ENCODE assay signal across 22 cellular contexts in genomic region chr1:23817633-23818032, GRCh38. TPM values are rescaled to one million over a fixed set of nuclear protein-coding genes. Genes with fewer than 3 reads are reported as not detected.
DNase-seq lines count a peak whose midpoint lies in the region; ATAC-seq, FAIRE-seq and TF ChIP-seq lines count a peak whose summit lies in the region.
"Had no signal": no experiment of that assay in that cellular context is flagged by ENCODE, and none has a peak within 500 bp of the region (broad histone marks: within the 10 kb centered on the region; RNA-seq: fewer than 3 reads in every experiment).

No MANE protein-coding gene starts in this region.

- TF ChIP-seq CTCF in HL-60 (IDR thresholded peaks at IDR 0.05; ENCODE audit: insufficient read depth, low read length) (no peak), GM12878 (IDR thresholded peaks at IDR 0.05 in 2 of 3, conservative IDR thresholded peaks at IDR 0.05 in 1 of 3; ENCODE audit: control insufficient read depth in 2 of 3, extremely low read depth in 1 of 3, insufficient read depth in 1 of 3, low read depth in 3 of 3, low read length in 3 of 3) (no peak), Caco-2 (IDR thresholded peaks at IDR 0.05; ENCODE audit: insufficient read depth in 1 of 2, low read depth in 1 of 2, low read length in 1 of 2, severe bottlenecking in 1 of 2, unreplicated experiment in 1 of 2) (no peak), omental fat pad (IDR thresholded peaks at IDR 0.05) (no peak)

- no peaks in the 10 kb centered on the region for H4K20me1 ChIP-seq in GM12878 (ENCODE audit: control insufficient read depth, insufficient read depth)

- no peaks in the 10 kb centered on the region for H3K27me3 ChIP-seq in HL-60 (ENCODE audit: insufficient read depth, poor library complexity, severe bottlenecking)
- no peaks in the 10 kb centered on the region for H3K27me3 ChIP-seq in GM12878 (replicated peaks in 1 of 2; ENCODE audit: control insufficient read depth in 2 of 2, insufficient read depth in 2 of 2, low read length in 1 of 2)
- H3K27me3 ChIP-seq in Caco-2 (replicated peaks; ENCODE audit: control insufficient read depth, insufficient read depth, low read length): no peaks in the 10 kb centered on the region
- no peaks in the 10 kb centered on the region for H3K27me3 ChIP-seq in HAP-1 (ENCODE audit: low read depth)
- H3K27me3 ChIP-seq: BE2C had no signal

- no peak for FAIRE-seq in GM12878 (lab: Jason Lieb, UNC)
- FAIRE-seq: A204.1, D721Med, G401.6, GM12892, HepG2 had no signal

- H3K36me3 Mint-ChIP-seq in Caco-2 (ENCODE audit: insufficient read depth, unreplicated experiment): no peaks in the 10 kb centered on the region

- 34% methylated on average over 3 of the region's 3 CpGs for WGBS in GM12878 (ENCODE audit: insufficient coverage, insufficient replicate concordance, low lambda C conversion rate, missing lambda C conversion rate)

- no peak for TF ChIP-seq RAD21 in GM12878 (IDR thresholded peaks at IDR 0.05; ENCODE audit: insufficient read depth, low read depth, low read length)

- no peak for TF ChIP-seq EP300 in GM12878 (IDR thresholded peaks at IDR 0.05; ENCODE audit: borderline replicate concordance in 1 of 2, control insufficient read depth in 1 of 2, low read depth in 2 of 2, low read length in 2 of 2)

- H3K36me3 ChIP-seq in GM12878 (ENCODE audit: control insufficient read depth in 2 of 2, insufficient read depth in 2 of 2, low read length in 1 of 2): peaks cover 0 to 11% of the 10 kb centered on the region in 2 experiments; a peak in 1 of 4 replicates
- no peaks in the 10 kb centered on the region; the same call in 1 of the 2 replicates for H3K36me3 ChIP-seq in Caco-2 (ENCODE audit: control insufficient read depth, insufficient read depth, low read length)
- peaks cover 27% of the 10 kb centered on the region for H3K36me3 ChIP-seq in HAP-1 (replicated peaks)
- H3K36me3 ChIP-seq: BE2C had no signal

- peaks cover 8% of the 10 kb centered on the region for H3K4me1 ChIP-seq in GM12878 (ENCODE audit: control insufficient read depth, insufficient read depth, low read length)
- no peaks in the 10 kb centered on the region for H3K4me1 ChIP-seq in Caco-2
- no peaks in the 10 kb centered on the region for H3K4me1 ChIP-seq in HAP-1
- H3K4me1 ChIP-seq: BE2C had no signal

- H3K79me2 ChIP-seq in GM12878 (ENCODE audit: control insufficient read depth, insufficient read depth, low read length): no peaks in the 10 kb centered on the region

- in situ Hi-C loops in GM12878 (cut with MboI) (no loop called here), HAP-1 (cut with MboI; ENCODE audit: low sequenced_read_pairs) (no loop called here)

- intact Hi-C loops in GM12878 (cut with micrococcal nuclease; ENCODE audit: unreplicated experiment) (loop anchor here (10.0 kb wide), 1 partner anchor 207 kb away; no protein-coding TSS in a partner anchor), Caco-2 (cut with micrococcal nuclease; ENCODE audit: unreplicated experiment) (no loop called here)

- POLR2A ChIA-PET in GM12878 (lab: Charles Lee) (interaction anchor here (1.1 to 1.9 kb wide), 2 partner anchors 52 to 92 kb away, joined by 4 to 5 read pairs; no protein-coding TSS in a partner anchor), Caco-2 (lab: Charles Lee) (interaction anchor here (0.5 kb wide), 1 partner anchor 16 kb away, joined by 3 read pairs; no protein-coding TSS in a partner anchor)

- H3K4me3 Mint-ChIP-seq in Caco-2 (ENCODE audit: unreplicated experiment): no peak overlapping the region
- H3K4me3 Mint-ChIP-seq: CD8-positive, alpha-beta memory T cell; HFFc6; IgD-negative memory B cell had no signal

- DNase-seq in HL-60 (ENCODE audit: low read depth in 1 of 2, low spot score in 1 of 2) (no peak), GM12878 (ENCODE audit: low read depth, low spot score) (no peak), Caco-2 (no peak), omental fat pad (ENCODE audit: low spot score) (no peak), HAP-1 (ENCODE audit: low spot score in 2 of 2) (no peak)
- no peak for DNase-seq in activated effector memory CD4-positive, alpha-beta T cell treated with Interleukin-2 at 50 U/mL for 16 hours
- DNase-seq: ACHN; BE2C; C1 segment of cervical spinal cord; CD4-positive, CD25-positive, alpha-beta regulatory T cell; CD8-positive, alpha-beta memory T cell; COR-L47; GM23248; HFFc6 had no signal

- H3K9me3 Mint-ChIP-seq in Caco-2 (ENCODE audit: unreplicated experiment): no peaks in the 10 kb centered on the region
- H3K9me3 Mint-ChIP-seq: CD4-positive, CD25-positive, alpha-beta regulatory T cell; CD8-positive, alpha-beta memory T cell; HFFc6; IgD-negative memory B cell had no signal

- H2AFZ ChIP-seq in GM12878 (ENCODE audit: control insufficient read depth, low read depth, low read length): no peak overlapping the region
- H2AFZ ChIP-seq: GM23248 had no signal

- H3K4me3 ChIP-seq in HL-60 (replicated peaks; ENCODE audit: insufficient read depth, low read length): no peak overlapping the region
- no peak overlapping the region for H3K4me3 ChIP-seq in GM12878
- no peak overlapping the region for H3K4me3 ChIP-seq in Caco-2 (ENCODE audit: low read depth, low read length)
- no peak overlapping the region for H3K4me3 ChIP-seq in HAP-1
- H3K4me3 ChIP-seq: GM23248 had no signal

- H3K27ac ChIP-seq in HL-60 (replicated peaks) (peak overlapping the region; percentile 42), GM12878 (ENCODE audit: control insufficient read depth, insufficient read depth) (no peak overlapping the region)
- H3K27ac ChIP-seq: GM23248 had no signal

- no peak overlapping the region for H3K27ac Mint-ChIP-seq in Caco-2 (ENCODE audit: unreplicated experiment)
- H3K27ac Mint-ChIP-seq: CD4-positive, CD25-positive, alpha-beta regulatory T cell; HFFc6 had no signal

- no peak overlapping the region for H3K4me2 ChIP-seq in GM12878 (ENCODE audit: control insufficient read depth, insufficient read depth)

- H3K4me1 Mint-ChIP-seq in Caco-2 (ENCODE audit: low read depth, unreplicated experiment): no peaks in the 10 kb centered on the region

- no peak overlapping the region for H3K9ac ChIP-seq in GM12878 (ENCODE audit: control insufficient read depth, insufficient read depth, low read length)
- H3K9ac ChIP-seq: GM23248 had no signal

- SMC1A ChIA-PET in GM12878 (lab: Charles Lee; ENCODE audit: uncharacterized antibody, unreplicated experiment): interaction anchor here (3.5 kb wide), 1 partner anchor 99 kb away, joined by 12 read pairs; no protein-coding TSS in a partner anchor

- no peak for TF ChIP-seq POLR2A in GM12878 (IDR thresholded peaks at IDR 0.05; ENCODE audit: low read depth, low read length)

- RAD21 ChIA-PET in GM12878 (lab: Charles Lee; ENCODE audit: unreplicated experiment): interaction anchor here (1.8 kb wide), 1 partner anchor 11 kb away, joined by 5 read pairs; no protein-coding TSS in a partner anchor

- BruUV-seq in GM12878 (replicated peaks; lab: Mats Ljungman, UMichigan): no TSS peak
- BruUV-seq in Caco-2 (replicated peaks; lab: Mats Ljungman, UMichigan): no TSS peak

- CTCF ChIA-PET in GM12878 (lab: Yijun Ruan, JAX): interaction anchor here (0.5 to 8.3 kb wide), 7 partner anchors 6 to 99 kb away, joined by 3 to 74 read pairs (median 4); no protein-coding TSS in a partner anchor
- CTCF ChIA-PET in Caco-2 (lab: Charles Lee): interaction anchor here (0.7 kb wide), 1 partner anchor 382 kb away, joined by 4 read pairs; no protein-coding TSS in a partner anchor

- ATAC-seq in GM19025 (IDR thresholded peaks at IDR 0.05; ENCODE audit: low read depth, unreplicated experiment): peak; percentile 49
- ATAC-seq in GM12878: peak; percentile 77
- no peak for ATAC-seq in omental fat pad (ENCODE audit: low FRiP score)
- ATAC-seq: HCT116, HepG2 had no signal

- H3K9me3 ChIP-seq in GM12878 (replicated peaks; ENCODE audit: control insufficient read depth, insufficient read depth, low read length): no peaks in the 10 kb centered on the region
- no peaks in the 10 kb centered on the region for H3K9me3 ChIP-seq in Caco-2
- H3K9me3 ChIP-seq in HAP-1: no peaks in the 10 kb centered on the region
- H3K9me3 ChIP-seq: BE2C had no signal

- no peaks in the 10 kb centered on the region for H3K27me3 Mint-ChIP-seq in Caco-2 (ENCODE audit: insufficient read depth, unreplicated experiment)
- H3K27me3 Mint-ChIP-seq: CD4-positive, CD25-positive, alpha-beta regulatory T cell; CD8-positive, alpha-beta memory T cell; IgD-negative memory B cell had no signal

RNA-seq across cellular contexts. Expression of gene HMGCL, which starts 7.6 kb away (rescaled TPM):
- total RNA-seq in GM12878 (2013; cell fraction: nucleolus; rRNA removed): 49.0 and 49.4 TPM in 2 replicates
- total RNA-seq in GM12878 (2014; rRNA removed) (34.2 and 35.9 TPM in 2 replicates), GM12878 (2014; rRNA removed; fragmentation: Illumina TruSeq; extraction: Trizol) (29.4 and 34.0 TPM in 2 replicates), GM12878 (2021) (29.4 and 33.1 TPM in 2 replicates), Caco-2 (2022) (18.3 and 19.4 TPM in 2 replicates), omental fat pad (10 to 100 TPM; 19.2 to 47.1 (median 41.4) TPM)
- polyA plus RNA-seq in GM12878 (2011; ENCODE audit: low read depth): 32.9 TPM
- polyA plus RNA-seq in GM12878 (2011; rRNA removed) (30.6 and 35.5 TPM in 2 replicates), GM12878 (2014; fragmentation: Illumina TruSeq; extraction: Trizol) (28.0 and 34.2 TPM in 2 replicates), GM12878 (2014; fragmentation: Nextera tagmentation; extraction: Ambion mirVana) (100 to 1,000 TPM in 1 of 2 experiments, 10 to 100 TPM in 1; 75.9 to 127 TPM), GM12878 (2014; rRNA removed) (32.1 and 37.3 TPM in 2 replicates), GM12878 (2016; fragmentation: Nextera tagmentation; extraction: Ambion mirVana) (10 to 100 TPM; 40.1 to 40.5 TPM)
- 35.9 and 40.0 TPM in 2 replicates for polyA plus RNA-seq in GM12878 (2011; cell fraction: cytosol; rRNA removed)
- polyA plus RNA-seq in GM12878 (2011; cell fraction: nucleus; rRNA removed): 21.1 and 28.7 TPM in 2 replicates
- polyA plus RNA-seq in GM12878 (2012): 32.2 and 51.7 TPM in 2 replicates
- polyA minus RNA-seq in GM12878 (2011; rRNA and poly(A)+ RNA removed): 25.5 and 28.4 TPM in 2 replicates
- polyA minus RNA-seq in GM12878 (2011; cell fraction: cytosol; rRNA and poly(A)+ RNA removed): 6.3 and 8.2 TPM in 2 replicates
- polyA minus RNA-seq in GM12878 (2011; cell fraction: nucleus; rRNA and poly(A)+ RNA removed): 8.8 and 12.3 TPM in 2 replicates

RNA-seq across cellular contexts. Expression of gene GALE, which starts 17.1 kb away (rescaled TPM):
- 22.6 and 31.0 TPM in 2 replicates for total RNA-seq in GM12878 (2013; cell fraction: nucleolus; rRNA removed)
- total RNA-seq in GM12878 (2014; rRNA removed) (46.8 and 51.6 TPM in 2 replicates), GM12878 (2014; rRNA removed; fragmentation: Illumina TruSeq; extraction: Trizol) (24.2 and 27.6 TPM in 2 replicates), GM12878 (2021) (41.7 and 47.5 TPM in 2 replicates), Caco-2 (2022) (51.6 and 57.1 TPM in 2 replicates), omental fat pad (10 to 100 TPM; 15.6 to 19.4 (median 17.9) TPM)
- 11.5 TPM for polyA plus RNA-seq in GM12878 (2011; ENCODE audit: low read depth)
- polyA plus RNA-seq in GM12878 (2011; rRNA removed) (14.5 and 23.8 TPM in 2 replicates), GM12878 (2014; fragmentation: Illumina TruSeq; extraction: Trizol) (23.6 and 34.0 TPM in 2 replicates), GM12878 (2014; fragmentation: Nextera tagmentation; extraction: Ambion mirVana) (1 to 10 TPM; 4.2 to 10.0 TPM), GM12878 (2014; rRNA removed) (50.2 and 50.8 TPM in 2 replicates), GM12878 (2016; fragmentation: Nextera tagmentation; extraction: Ambion mirVana) (10 to 100 TPM; 72.2 to 93.7 TPM)
- polyA plus RNA-seq in GM12878 (2011; cell fraction: cytosol; rRNA removed): 35.5 and 41.5 TPM in 2 replicates
- polyA plus RNA-seq in GM12878 (2011; cell fraction: nucleus; rRNA removed): 46.5 and 47.9 TPM in 2 replicates
- polyA plus RNA-seq in GM12878 (2012): 21.1 and 26.8 TPM in 2 replicates
- polyA minus RNA-seq in GM12878 (2011; rRNA and poly(A)+ RNA removed): 10.7 and 20.4 TPM in 2 replicates
- 10.0 and 10.7 TPM in 2 replicates for polyA minus RNA-seq in GM12878 (2011; cell fraction: cytosol; rRNA and poly(A)+ RNA removed)
- polyA minus RNA-seq in GM12878 (2011; cell fraction: nucleus; rRNA and poly(A)+ RNA removed): 7.7 and 12.5 TPM in 2 replicates

RNA-seq across cellular contexts. Expression of gene LYPLA2, which starts 26.7 kb away (rescaled TPM):
- total RNA-seq in GM12878 (2013; cell fraction: nucleolus; rRNA removed): 15.9 and 20.7 TPM in 2 replicates
- 94.0 and 107 TPM in 2 replicates for total RNA-seq in GM12878 (2014; rRNA removed)
- 28.8 and 30.1 TPM in 2 replicates for total RNA-seq in GM12878 (2014; rRNA removed; fragmentation: Illumina TruSeq; extraction: Trizol)
- total RNA-seq in GM12878 (2021): 77.0 and 79.6 TPM in 2 replicates
- polyA plus RNA-seq in GM12878 (2011; ENCODE audit: low read depth): 23.2 TPM
- polyA plus RNA-seq in GM12878 (2011; rRNA removed): 21.9 and 41.5 TPM in 2 replicates
- polyA plus RNA-seq in GM12878 (2011; cell fraction: cytosol; rRNA removed): 72.1 and 103 TPM in 2 replicates
- 115 and 123 TPM in 2 replicates for polyA plus RNA-seq in GM12878 (2011; cell fraction: nucleus; rRNA removed)
- 46.2 and 62.6 TPM in 2 replicates for polyA plus RNA-seq in GM12878 (2012)
- polyA plus RNA-seq in GM12878 (2014; fragmentation: Illumina TruSeq; extraction: Trizol): 15.5 and 47.7 TPM in 2 replicates
- polyA plus RNA-seq in GM12878 (2014; fragmentation: Nextera tagmentation; extraction: Ambion mirVana): 1 to 10 TPM; 2.7 to 5.9 TPM
- polyA plus RNA-seq in GM12878 (2014; rRNA removed): 110 and 131 TPM in 2 replicates
- polyA plus RNA-seq in GM12878 (2016; fragmentation: Nextera tagmentation; extraction: Ambion mirVana): 100 to 1,000 TPM; 116 to 129 TPM
- polyA minus RNA-seq in GM12878 (2011; rRNA and poly(A)+ RNA removed): 25.5 and 47.7 TPM in 2 replicates
- 26.0 and 26.1 TPM in 2 replicates for polyA minus RNA-seq in GM12878 (2011; cell fraction: cytosol; rRNA and poly(A)+ RNA removed)
- polyA minus RNA-seq in GM12878 (2011; cell fraction: nucleus; rRNA and poly(A)+ RNA removed): 16.3 and 23.5 TPM in 2 replicates
- total RNA-seq in Caco-2 (2022): 52.5 and 63.1 TPM in 2 replicates
- total RNA-seq in omental fat pad: 10 to 100 TPM; 36.0 to 54.0 (median 40.3) TPM

RNA-seq across cellular contexts. Expression of gene PITHD1, which starts 39.4 kb away (rescaled TPM):
- 19.1 and 27.2 TPM in 2 replicates for total RNA-seq in GM12878 (2013; cell fraction: nucleolus; rRNA removed)
- 75.6 and 81.1 TPM in 2 replicates for total RNA-seq in GM12878 (2014; rRNA removed)
- 64.2 and 68.6 TPM in 2 replicates for total RNA-seq in GM12878 (2014; rRNA removed; fragmentation: Illumina TruSeq; extraction: Trizol)
- 61.7 and 65.5 TPM in 2 replicates for total RNA-seq in GM12878 (2021)
- polyA plus RNA-seq in GM12878 (2011; ENCODE audit: low read depth): 51.3 TPM
- polyA plus RNA-seq in GM12878 (2011; rRNA removed): 80.5 and 82.2 TPM in 2 replicates
- polyA plus RNA-seq in GM12878 (2011; cell fraction: cytosol; rRNA removed): 52.2 and 60.4 TPM in 2 replicates
- polyA plus RNA-seq in GM12878 (2011; cell fraction: nucleus; rRNA removed): 41.3 and 41.4 TPM in 2 replicates
- polyA plus RNA-seq in GM12878 (2012): 43.9 and 44.2 TPM in 2 replicates
- 64.4 and 69.9 TPM in 2 replicates for polyA plus RNA-seq in GM12878 (2014; fragmentation: Illumina TruSeq; extraction: Trizol)
- polyA plus RNA-seq in GM12878 (2014; fragmentation: Nextera tagmentation; extraction: Ambion mirVana): 10 to 100 TPM; 23.7 to 43.3 TPM
- 69.6 and 72.6 TPM in 2 replicates for polyA plus RNA-seq in GM12878 (2014; rRNA removed)
- 10 to 100 TPM; 64.8 to 73.2 TPM for polyA plus RNA-seq in GM12878 (2016; fragmentation: Nextera tagmentation; extraction: Ambion mirVana)
- 15.8 and 23.9 TPM in 2 replicates for polyA minus RNA-seq in GM12878 (2011; rRNA and poly(A)+ RNA removed)
- 7.1 and 9.4 TPM in 2 replicates for polyA minus RNA-seq in GM12878 (2011; cell fraction: cytosol; rRNA and poly(A)+ RNA removed)
- 8.7 and 15.4 TPM in 2 replicates for polyA minus RNA-seq in GM12878 (2011; cell fraction: nucleus; rRNA and poly(A)+ RNA removed)
- 44.7 and 47.8 TPM in 2 replicates for total RNA-seq in Caco-2 (2022)
- 10 to 100 TPM; 44.3 to 58.8 (median 51.7) TPM for total RNA-seq in omental fat pad

RNA-seq across cellular contexts. Expression of gene FUCA1, which starts 50.5 kb away (rescaled TPM):
- 37.5 and 45.4 TPM in 2 replicates for total RNA-seq in GM12878 (2013; cell fraction: nucleolus; rRNA removed)
- total RNA-seq in GM12878 (2014; rRNA removed): 53.7 and 59.5 TPM in 2 replicates
- total RNA-seq in GM12878 (2014; rRNA removed; fragmentation: Illumina TruSeq; extraction: Trizol): 51.4 and 54.4 TPM in 2 replicates
- total RNA-seq in GM12878 (2021): 41.3 and 42.4 TPM in 2 replicates
- polyA plus RNA-seq in GM12878 (2011; ENCODE audit: low read depth): 40.3 TPM
- polyA plus RNA-seq in GM12878 (2011; rRNA removed): 51.6 and 65.1 TPM in 2 replicates
- 31.8 and 33.0 TPM in 2 replicates for polyA plus RNA-seq in GM12878 (2011; cell fraction: cytosol; rRNA removed)
- 19.2 and 22.0 TPM in 2 replicates for polyA plus RNA-seq in GM12878 (2011; cell fraction: nucleus; rRNA removed)
- polyA plus RNA-seq in GM12878 (2012): 39.7 and 51.5 TPM in 2 replicates
- polyA plus RNA-seq in GM12878 (2014; fragmentation: Illumina TruSeq; extraction: Trizol): 55.9 and 61.5 TPM in 2 replicates
- 10 to 100 TPM; 33.3 to 41.8 TPM for polyA plus RNA-seq in GM12878 (2014; fragmentation: Nextera tagmentation; extraction: Ambion mirVana)
- polyA plus RNA-seq in GM12878 (2014; rRNA removed): 39.6 and 49.9 TPM in 2 replicates
- 100 to 1,000 TPM; 112 to 117 TPM for polyA plus RNA-seq in GM12878 (2016; fragmentation: Nextera tagmentation; extraction: Ambion mirVana)
- polyA minus RNA-seq in GM12878 (2011; rRNA and poly(A)+ RNA removed): 29.6 and 35.9 TPM in 2 replicates
- 10.7 and 11.8 TPM in 2 replicates for polyA minus RNA-seq in GM12878 (2011; cell fraction: cytosol; rRNA and poly(A)+ RNA removed)
- polyA minus RNA-seq in GM12878 (2011; cell fraction: nucleus; rRNA and poly(A)+ RNA removed): 5.4 and 9.6 TPM in 2 replicates
- 21.3 and 25.5 TPM in 2 replicates for total RNA-seq in Caco-2 (2022)
- 10 to 100 TPM; 31.7 to 49.5 (median 45.7) TPM for total RNA-seq in omental fat pad
